ENCODE assay signal across 23 cellular contexts in the genomic region with DNA sequence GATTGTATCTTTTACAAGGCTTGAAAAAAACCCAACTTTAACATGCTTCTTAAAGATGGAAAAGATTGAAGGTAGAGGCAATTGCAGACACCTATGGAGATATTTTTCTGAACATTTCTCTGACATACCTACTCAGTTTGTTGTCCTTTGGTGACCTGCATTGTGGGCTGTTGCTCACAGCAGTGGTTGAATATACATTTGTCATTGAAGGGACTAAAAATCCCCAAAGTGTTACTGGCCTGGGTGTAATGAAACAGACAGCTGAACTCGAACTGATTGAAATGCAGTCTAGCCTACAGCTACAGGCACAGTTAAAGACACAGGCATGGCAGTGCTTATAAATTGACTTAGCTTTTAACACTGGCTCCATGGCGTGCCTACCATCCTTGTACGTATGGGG.
A peak's percentile ranks its signal among the peaks of the same experiment; 100 is the strongest.
DNase-seq lines count a peak whose midpoint lies in the region; ATAC-seq and TF ChIP-seq lines count a peak whose summit lies in the region.
"Had no signal": no experiment of that assay in that cellular context is flagged by ENCODE, and none has a peak within 500 bp of the region (broad histone marks: within the 10 kb centered on the region; RNA-seq: fewer than 3 reads in every experiment).

No MANE protein-coding gene starts in this region.

- no peaks in the 10 kb centered on the region for H3K9me3 ChIP-seq in neural cell (ENCODE audit: low read length)
- H3K9me3 ChIP-seq: A549, BE2C had no signal

- ATAC-seq in GM23338 (no peak), GM19395 (IDR thresholded peaks at IDR 0.05; ENCODE audit: unreplicated experiment) (no peak)
- ATAC-seq: A549 had no signal

- H3K4me3 ChIP-seq in GM23338 (no peak overlapping the region), neural cell (ENCODE audit: low read length) (no peak overlapping the region)
- H3K4me3 ChIP-seq: A549; BLaER1 treated with 17β-estradiol and CSF1 and Interleukin-3, amounts not matched to agents 10 nM and 100 nM; GM23248 had no signal

- H3K27me3 ChIP-seq in GM23338 (ENCODE audit: insufficient read depth) (no peaks in the 10 kb centered on the region), neural cell (ENCODE audit: insufficient read depth, low read depth, low read length) (no peaks in the 10 kb centered on the region)
- H3K27me3 ChIP-seq: BE2C; BLaER1 treated with 17β-estradiol and CSF1 and Interleukin-3, amounts not matched to agents 10 nM and 100 nM had no signal

- no peaks in the 10 kb centered on the region for H3F3A ChIP-seq in GM23338 (replicated peaks; ENCODE audit: low read depth)
- no peaks in the 10 kb centered on the region for H3F3A ChIP-seq in neural cell (ENCODE audit: insufficient read depth, low read length, poor library complexity, severe bottlenecking)

- H4K20me1 ChIP-seq in GM23338 (replicated peaks; ENCODE audit: insufficient read depth) (no peaks in the 10 kb centered on the region), neural cell (ENCODE audit: insufficient read depth) (no peaks in the 10 kb centered on the region)
- H4K20me1 ChIP-seq: BLaER1 treated with 17β-estradiol and CSF1 and Interleukin-3, amounts not matched to agents 10 nM and 100 nM had no signal

- TF ChIP-seq RAD21 in neural cell (conservative IDR thresholded peaks at IDR 0.05), result no peak

- no peaks in the 10 kb centered on the region for H3K36me3 ChIP-seq in GM23338 (ENCODE audit: insufficient read depth)
- no peaks in the 10 kb centered on the region for H3K36me3 ChIP-seq in neural cell (ENCODE audit: insufficient read depth, low read length)
- H3K36me3 ChIP-seq: BE2C; BLaER1 treated with 17β-estradiol and CSF1 and Interleukin-3, amounts not matched to agents 10 nM and 100 nM had no signal

- no peak overlapping the region for H3K4me3 Mint-ChIP-seq in GM23338
- no peak overlapping the region for H3K4me3 Mint-ChIP-seq in brain
- H3K4me3 Mint-ChIP-seq: CD14-positive monocyte; CD4-positive, alpha-beta T cell; CD8-positive, alpha-beta memory T cell; H9; HFFc6 had no signal

- 0 out of 2 replicates have a peak overlapping the region, but pooled peaks have one; percentile 32 for H3K27ac Mint-ChIP-seq in GM23338
- H3K27ac Mint-ChIP-seq in brain, result peak overlapping the region in 3 of 5 experiments; percentile 61 to 76 (median 75)
- H3K27ac Mint-ChIP-seq: CD14-positive monocyte; CD4-positive, alpha-beta T cell; CD8-positive, alpha-beta memory T cell; H9; HFFc6 had no signal

- H3K36me3 Mint-ChIP-seq in GM23338 (ENCODE audit: low read depth), result no peaks in the 10 kb centered on the region
- H3K36me3 Mint-ChIP-seq in brain, result no peaks in the 10 kb centered on the region
- H3K36me3 Mint-ChIP-seq: CD14-positive monocyte; CD8-positive, alpha-beta memory T cell had no signal

- no peaks in the 10 kb centered on the region for H3K4me1 ChIP-seq in GM23338 (ENCODE audit: insufficient read depth)
- H3K4me1 ChIP-seq: A549 had no signal

- peaks cover under 1% of the 10 kb centered on the region; the same call in 2 of the 3 replicates for H3K9me3 Mint-ChIP-seq in GM23338
- H3K9me3 Mint-ChIP-seq in brain, result peaks cover 7 to 15% (median 9%) of the 10 kb centered on the region in 5 experiments

- TF ChIP-seq CTCF in GM23338 (conservative IDR thresholded peaks at IDR 0.05; ENCODE audit: low read depth in 2 of 2) (no peak), brain (conservative IDR thresholded peaks at IDR 0.05) (no peak), neural cell (IDR thresholded peaks at IDR 0.05; ENCODE audit: poor library complexity, severe bottlenecking) (no peak)

- no peak overlapping the region for H3K9ac ChIP-seq in neural cell (ENCODE audit: low read length)
- H3K9ac ChIP-seq: BLaER1 treated with 17β-estradiol and CSF1 and Interleukin-3, amounts not matched to agents 10 nM and 100 nM; GM23248 had no signal

- H3K27ac ChIP-seq in GM23338 (ENCODE audit: low read depth) (no peak overlapping the region), neural cell (ENCODE audit: low read length) (peak overlapping the region; percentile 41), caudate nucleus (ENCODE audit: low read depth, low read length) (no peak overlapping the region)
- H3K27ac ChIP-seq: A549; BLaER1 treated with 17β-estradiol and CSF1 and Interleukin-3, amounts not matched to agents 10 nM and 100 nM; GM23248 had no signal

- H3K4me2 ChIP-seq in GM23338, result no peak overlapping the region
- no peak overlapping the region for H3K4me2 ChIP-seq in neural cell (ENCODE audit: low read length)
- H3K4me2 ChIP-seq: A549 had no signal

- no peaks in the 10 kb centered on the region for H3K9me2 ChIP-seq in GM23338 (ENCODE audit: insufficient read depth)
- H3K9me2 ChIP-seq in neural cell (ENCODE audit: insufficient read depth, low read length), result no peaks in the 10 kb centered on the region

- no peak for DNase-seq in GM23338 (ENCODE audit: low spot score)
- no peak for DNase-seq in caudate nucleus (lab: John Stamatoyannopoulos, UW)
- no peak for DNase-seq in G401 (ENCODE audit: low spot score)
- DNase-seq in NCI-H1105 treated with DMSO at 0.1 percent for 48 hours (lab: John Stamatoyannopoulos, UW), result no peak
- DNase-seq: 8988T; ACHN; AML-193; BE2C; CD4-positive, alpha-beta T cell; CD8-positive, alpha-beta memory T cell; DMS 273 treated with DMSO at 0.1 percent for 48 hours; DMS79; EL; GF-D8; GM23248; H9; HFFc6 had no signal

- in situ Hi-C loops in G401 (cut with HindIII; ENCODE audit: low sequenced_read_pairs), result no loop called here

- H2AFZ ChIP-seq in GM23338 (no peak overlapping the region), neural cell (ENCODE audit: low read depth, low read length) (no peak overlapping the region)
- H2AFZ ChIP-seq: GM23248 had no signal

- TF ChIP-seq EP300 in neural cell (conservative IDR thresholded peaks at IDR 0.05; ENCODE audit: poor library complexity, severe bottlenecking), result no peak

- H3K79me2 ChIP-seq in GM23338 (replicated peaks; ENCODE audit: insufficient read depth), result no peaks in the 10 kb centered on the region
- no peaks in the 10 kb centered on the region for H3K79me2 ChIP-seq in neural cell (replicated peaks; ENCODE audit: insufficient read depth, low read length)

- H3K4me1 Mint-ChIP-seq in GM23338 (peaks cover 6% of the 10 kb centered on the region; the same call in 2 of the 3 replicates), brain (peaks cover 49% of the 10 kb centered on the region)
- H3K4me1 Mint-ChIP-seq: CD14-positive monocyte; CD8-positive, alpha-beta memory T cell had no signal

- no peaks in the 10 kb centered on the region for H3K27me3 Mint-ChIP-seq in GM23338 (ENCODE audit: insufficient read depth, low read depth, poor library complexity)
- H3K27me3 Mint-ChIP-seq in brain, result peaks cover 4% of the 10 kb centered on the region
- H3K27me3 Mint-ChIP-seq: CD4-positive, alpha-beta T cell had no signal

TF ChIP-seq in GM23338, 12 proteins besides CTCF, POLR2A, EP300 and RAD21:
- TF ChIP-seq NANOG (IDR thresholded peaks at IDR 0.05; ENCODE audit: borderline replicate concordance) (no peak), POLR2AphosphoS5 (IDR thresholded peaks at IDR 0.05; ENCODE audit: low read depth) (no peak)

TF ChIP-seq in neural cell, 6 proteins besides CTCF, POLR2A, EP300 and RAD21:
- no peak for TF ChIP-seq REST (IDR thresholded peaks at IDR 0.05; ENCODE audit: borderline replicate concordance)
- no peak for TF ChIP-seq EZH2 (IDR thresholded peaks at IDR 0.05; ENCODE audit: borderline replicate concordance, insufficient read depth, low read length, poor library complexity, severe bottlenecking)
- TF ChIP-seq SMC3 (conservative IDR thresholded peaks at IDR 0.05; ENCODE audit: poor library complexity), result no peak
- TF ChIP-seq MXI1 (conservative IDR thresholded peaks at IDR 0.05; ENCODE audit: poor library complexity, severe bottlenecking), result no peak
- TF ChIP-seq TAF1 (IDR thresholded peaks at IDR 0.05; ENCODE audit: low read depth), result no peak
